Comparison of ENCODE assay signal across 16 cellular contexts in the genomic region with DNA sequence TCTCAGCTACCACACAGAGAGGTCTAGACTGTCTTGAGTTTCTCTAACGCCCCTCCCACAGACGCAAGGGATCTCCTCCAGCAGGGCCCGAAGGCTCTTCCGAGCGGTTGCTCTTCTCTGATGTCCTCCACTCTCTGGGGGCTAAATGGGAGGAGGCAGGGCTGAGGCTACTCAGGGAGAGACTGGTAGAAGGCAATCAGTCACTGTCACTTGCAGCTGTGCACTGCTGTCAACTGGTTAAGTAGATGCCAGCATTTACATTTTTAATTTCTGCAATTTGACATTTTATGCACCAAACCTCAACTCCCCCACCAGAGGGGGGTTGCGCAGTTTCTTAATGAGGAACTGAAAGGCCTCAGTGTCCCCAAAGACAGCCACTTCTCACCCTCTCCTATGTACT.
"Had no signal": no experiment of that assay in that cellular context is flagged by ENCODE, and none has a peak within 500 bp of the region (broad histone marks: within the 10 kb centered on the region; RNA-seq: fewer than 3 reads in every experiment).

No MANE protein-coding gene starts in this region.

- H3K27ac Mint-ChIP-seq: natural killer cell; stimulated activated effector memory CD8-positive, alpha-beta T cell treated with anti-CD3 and anti-CD28 coated beads, Interleukin-12 subunit alpha, Interleukin-12 subunit beta, amount 100 ng/mL, for 72 hours had no signal

- H3K36me3 Mint-ChIP-seq: natural killer cell; stimulated activated effector memory CD8-positive, alpha-beta T cell treated with anti-CD3 and anti-CD28 coated beads, Interleukin-12 subunit alpha, Interleukin-12 subunit beta, amount 100 ng/mL, for 72 hours had no signal

- H3K4me3 Mint-ChIP-seq: natural killer cell; stimulated activated effector memory CD8-positive, alpha-beta T cell treated with anti-CD3 and anti-CD28 coated beads, Interleukin-12 subunit alpha, Interleukin-12 subunit beta, amount 100 ng/mL, for 72 hours had no signal

- ATAC-seq: left ventricle myocardium superior; lower lobe of right lung; natural killer cell; pancreas; right lobe of liver; stimulated activated effector memory CD8-positive, alpha-beta T cell treated with anti-CD3 and anti-CD28 coated beads, Interleukin-12 subunit alpha, Interleukin-12 subunit beta, amount 100 ng/mL, for 72 hours had no signal

- H3K9me3 Mint-ChIP-seq: natural killer cell had no signal

- DNase-seq: dorsolateral prefrontal cortex; effector CD4-positive, alpha-beta T cell; head of caudate nucleus; left ventricle myocardium superior; lower lobe of right lung; natural killer cell; pancreas; right lobe of liver; stimulated activated CD4-positive, alpha-beta T cell treated with anti-CD3 and anti-CD28 coated beads, Interleukin-12 subunit alpha, Interleukin-12 subunit beta, amount 100 ng/mL, for 4 hours; stimulated activated CD4-positive, alpha-beta T cell treated with anti-CD3 and anti-CD28 coated beads, Interleukin-1b, Interleukin-23, amount 100 ng/mL, for 48 hours; stimulated activated CD4-positive, alpha-beta T cell treated with anti-CD3 and anti-CD28 coated beads, Interleukin-4, amount 100 ng/mL, for 24 hours; stimulated activated naive CD4-positive, alpha-beta T cell treated with Interleukin-2 at 50 U/mL for 16 hours; stomach; thyroid gland; trophoblast cell had no signal
